19 cellular contexts compared by ENCODE assay signal in genomic region chr9:97991818-97992217, GRCh38. TPM values are rescaled to one million over a fixed set of nuclear protein-coding genes. Genes with fewer than 3 reads are reported as not detected.
A peak's percentile ranks its signal among the peaks of the same experiment; 100 is the strongest.
DNase-seq lines count a peak whose midpoint lies in the region; ATAC-seq and TF ChIP-seq lines count a peak whose summit lies in the region.
"Had no signal": no experiment of that assay in that cellular context is flagged by ENCODE, and none has a peak within 500 bp of the region (broad histone marks: within the 10 kb centered on the region; RNA-seq: fewer than 3 reads in every experiment).

No MANE protein-coding gene starts in this region.

- no peak for TF ChIP-seq CTCF in Loucy (conservative IDR thresholded peaks at IDR 0.05; ENCODE audit: low read length)

- peaks cover 100% of the 10 kb centered on the region for H3K79me2 ChIP-seq in Loucy (ENCODE audit: insufficient read depth, low read length)

- H3F3A ChIP-seq in Loucy (ENCODE audit: low read depth): no peaks in the 10 kb centered on the region

- no peak overlapping the region for H3K9ac ChIP-seq in Loucy (ENCODE audit: low read depth, low read length, poor library complexity, severe bottlenecking)

- peaks cover 46% of the 10 kb centered on the region for H3K36me3 Mint-ChIP-seq in activated CD4-positive, alpha-beta T cell treated with anti-CD3 and anti-CD28 coated beads, Interleukin-2, amount 10 ng/mL, durations not matched to agents 7 days and 5 days (ENCODE audit: low read depth)
- peaks cover 9% of the 10 kb centered on the region for H3K36me3 Mint-ChIP-seq in activated naive CD8-positive, alpha-beta T cell treated with anti-CD3 and anti-CD28 coated beads, Interleukin-2, amount 10 ng/mL, durations not matched to agents 7 days and 5 days
- peaks cover 6% of the 10 kb centered on the region for H3K36me3 Mint-ChIP-seq in stimulated activated memory B cell treated with anti-CD40 and anti-IgM and Interleukin-4, amounts not matched to agents 10 μg/mL and 1 μg/mL and 100 μg/mL, for 72 hours

- H3K9me2 ChIP-seq in Loucy (replicated peaks; ENCODE audit: low read depth, low read length): no peaks in the 10 kb centered on the region

- POLR2A ChIA-PET in activated CD4-positive, alpha-beta T cell treated with anti-CD3 and anti-CD28 coated beads, Interleukin-2, amount 10 ng/mL, durations not matched to agents 7 days and 5 days (lab: Charles Lee): no interaction called here
- POLR2A ChIA-PET in activated naive CD8-positive, alpha-beta T cell treated with anti-CD3 and anti-CD28 coated beads, Interleukin-2, amount 10 ng/mL, durations not matched to agents 7 days and 5 days (lab: Charles Lee): interaction anchor here (0.6 to 3.1 kb wide), 4 partner anchors 9 to 264 kb away, joined by 3 to 18 read pairs (median 4); partner anchors contain the start of genes ANP32B, TBC1D2 and TRMO

- DNase-seq in activated CD4-positive, alpha-beta T cell treated with anti-CD3 and anti-CD28 coated beads, Interleukin-2, amount 10 ng/mL, durations not matched to agents 7 days and 5 days: no peak
- no peak for DNase-seq in activated CD4-positive, alpha-beta T cell treated with anti-CD3 and anti-CD28 coated beads, Interleukin-2, amount 50 U/mL, for 48 hours
- no peak for DNase-seq in activated naive CD8-positive, alpha-beta T cell treated with anti-CD3 and anti-CD28 coated beads, Interleukin-2, amount 10 ng/mL, durations not matched to agents 7 days and 5 days
- DNase-seq in HuH-7 (ENCODE audit: low spot score): no peak
- DNase-seq in mesenteric fat pad (ENCODE audit: low spot score): no peak
- DNase-seq: activated gamma-delta T cell, GDM1, immature natural killer cell, NCI-H1105, tibial artery had no signal

- H3K36me3 ChIP-seq in Loucy (ENCODE audit: insufficient read depth, low read length): peaks cover 44% of the 10 kb centered on the region

- no peaks in the 10 kb centered on the region for H3K27me3 Mint-ChIP-seq in activated CD4-positive, alpha-beta T cell treated with anti-CD3 and anti-CD28 coated beads, Interleukin-2, amount 10 ng/mL, durations not matched to agents 7 days and 5 days
- no peaks in the 10 kb centered on the region for H3K27me3 Mint-ChIP-seq in activated naive CD8-positive, alpha-beta T cell treated with anti-CD3 and anti-CD28 coated beads, Interleukin-2, amount 10 ng/mL, durations not matched to agents 7 days and 5 days
- H3K27me3 Mint-ChIP-seq in stimulated activated memory B cell treated with anti-CD40 and anti-IgM and Interleukin-4, amounts not matched to agents 10 μg/mL and 1 μg/mL and 100 μg/mL, for 72 hours: no peaks in the 10 kb centered on the region

- CTCF ChIA-PET in activated CD4-positive, alpha-beta T cell treated with anti-CD3 and anti-CD28 coated beads, Interleukin-2, amount 10 ng/mL, durations not matched to agents 7 days and 5 days (lab: Charles Lee): interaction anchor here (1.0 to 1.4 kb wide), 2 partner anchors 9 to 82 kb away, joined by 3 read pairs; partner anchors contain the start of gene ANP32B

- peaks cover 99% of the 10 kb centered on the region for H4K20me1 ChIP-seq in Loucy (ENCODE audit: insufficient read depth, low read length, poor library complexity, severe bottlenecking)

- H3K9me3 ChIP-seq in Loucy (ENCODE audit: insufficient read depth, low read depth, low read length): no peaks in the 10 kb centered on the region
- H3K9me3 ChIP-seq: tibial artery had no signal

- H3K9me3 Mint-ChIP-seq in activated CD4-positive, alpha-beta T cell treated with anti-CD3 and anti-CD28 coated beads, Interleukin-2, amount 10 ng/mL, durations not matched to agents 7 days and 5 days: no peaks in the 10 kb centered on the region
- no peaks in the 10 kb centered on the region for H3K9me3 Mint-ChIP-seq in activated naive CD8-positive, alpha-beta T cell treated with anti-CD3 and anti-CD28 coated beads, Interleukin-2, amount 10 ng/mL, durations not matched to agents 7 days and 5 days
- no peaks in the 10 kb centered on the region for H3K9me3 Mint-ChIP-seq in stimulated activated memory B cell treated with anti-CD40 and anti-IgM and Interleukin-4, amounts not matched to agents 10 μg/mL and 1 μg/mL and 100 μg/mL, for 72 hours
- H3K9me3 Mint-ChIP-seq: immature natural killer cell, mesothelial cell of epicardium had no signal

- H3K27ac Mint-ChIP-seq in activated CD4-positive, alpha-beta T cell treated with anti-CD3 and anti-CD28 coated beads, Interleukin-2, amount 10 ng/mL, durations not matched to agents 7 days and 5 days: peak overlapping the region; percentile 52
- peak overlapping the region; percentile 80 for H3K27ac Mint-ChIP-seq in activated naive CD8-positive, alpha-beta T cell treated with anti-CD3 and anti-CD28 coated beads, Interleukin-2, amount 10 ng/mL, durations not matched to agents 7 days and 5 days
- peak overlapping the region; percentile 61 for H3K27ac Mint-ChIP-seq in stimulated activated memory B cell treated with anti-CD40 and anti-IgM and Interleukin-4, amounts not matched to agents 10 μg/mL and 1 μg/mL and 100 μg/mL, for 72 hours
- H3K27ac Mint-ChIP-seq: immature natural killer cell had no signal

- H3K27me3 ChIP-seq in Loucy (ENCODE audit: insufficient read depth, low read length, poor library complexity, severe bottlenecking): no peaks in the 10 kb centered on the region
- H3K27me3 ChIP-seq: tibial artery had no signal

- H3K4me1 ChIP-seq in Loucy (ENCODE audit: insufficient read depth, low read length, poor library complexity, severe bottlenecking): peaks cover 67% of the 10 kb centered on the region

- H3K4me3 ChIP-seq in Loucy (ENCODE audit: low read length, poor library complexity, severe bottlenecking): peak overlapping the region; percentile 22
- H3K4me3 ChIP-seq: tibial artery had no signal

- no peak overlapping the region for H2AFZ ChIP-seq in Loucy (ENCODE audit: low read length)

- peak; percentile 4 for ATAC-seq in activated naive CD8-positive, alpha-beta T cell treated with anti-CD3 and anti-CD28 coated beads, Interleukin-2, amount 10 ng/mL, durations not matched to agents 7 days and 5 days (ENCODE audit: low read depth)
- no peak for ATAC-seq in stimulated activated memory B cell treated with anti-CD40 and anti-IgM and Interleukin-4, amounts not matched to agents 10 μg/mL and 1 μg/mL and 100 μg/mL, for 72 hours
- no peak for ATAC-seq in HG03469 (IDR thresholded peaks at IDR 0.05; ENCODE audit: unreplicated experiment)
- ATAC-seq: esophagus mucosa had no signal

- peak overlapping the region; percentile 94 for H3K4me2 ChIP-seq in Loucy (ENCODE audit: low read depth, low read length, poor library complexity, severe bottlenecking)

- H3K4me1 Mint-ChIP-seq in activated CD4-positive, alpha-beta T cell treated with anti-CD3 and anti-CD28 coated beads, Interleukin-2, amount 10 ng/mL, durations not matched to agents 7 days and 5 days: peaks cover 83% of the 10 kb centered on the region
- H3K4me1 Mint-ChIP-seq in activated naive CD8-positive, alpha-beta T cell treated with anti-CD3 and anti-CD28 coated beads, Interleukin-2, amount 10 ng/mL, durations not matched to agents 7 days and 5 days: peaks cover 60% of the 10 kb centered on the region
- H3K4me1 Mint-ChIP-seq in stimulated activated memory B cell treated with anti-CD40 and anti-IgM and Interleukin-4, amounts not matched to agents 10 μg/mL and 1 μg/mL and 100 μg/mL, for 72 hours: peaks cover 78% of the 10 kb centered on the region

- H3K4me3 Mint-ChIP-seq in activated CD4-positive, alpha-beta T cell treated with anti-CD3 and anti-CD28 coated beads, Interleukin-2, amount 10 ng/mL, durations not matched to agents 7 days and 5 days: no peak overlapping the region
- peak overlapping the region; percentile 70 for H3K4me3 Mint-ChIP-seq in activated naive CD8-positive, alpha-beta T cell treated with anti-CD3 and anti-CD28 coated beads, Interleukin-2, amount 10 ng/mL, durations not matched to agents 7 days and 5 days
- H3K4me3 Mint-ChIP-seq in stimulated activated memory B cell treated with anti-CD40 and anti-IgM and Interleukin-4, amounts not matched to agents 10 μg/mL and 1 μg/mL and 100 μg/mL, for 72 hours: no peak overlapping the region
- H3K4me3 Mint-ChIP-seq: immature natural killer cell, mesothelial cell of epicardium had no signal

RNA-seq across cellular contexts. Expression of gene ANP32B, which starts 8.7 kb away (rescaled TPM):
- 100 to 1,000 TPM; 358 to 453 TPM for total RNA-seq in activated CD4-positive, alpha-beta T cell treated with anti-CD3 and anti-CD28 coated beads, Interleukin-2, amount 10 ng/mL, durations not matched to agents 7 days and 5 days
- total RNA-seq in activated naive CD8-positive, alpha-beta T cell treated with anti-CD3 and anti-CD28 coated beads, Interleukin-2, amount 10 ng/mL, durations not matched to agents 7 days and 5 days: 100 to 1,000 TPM; 295 to 296 TPM
- 103 TPM for total RNA-seq in mesenteric fat pad

RNA-seq across cellular contexts. Expression of gene HEMGN, which starts 53.8 kb away (rescaled TPM):
- 1 to 10 TPM; 2.2 to 2.9 TPM for total RNA-seq in activated CD4-positive, alpha-beta T cell treated with anti-CD3 and anti-CD28 coated beads, Interleukin-2, amount 10 ng/mL, durations not matched to agents 7 days and 5 days
- 1 to 10 TPM in 1 of 2 experiments, under 1 TPM in 1; 0.47 to 1.1 TPM for total RNA-seq in activated naive CD8-positive, alpha-beta T cell treated with anti-CD3 and anti-CD28 coated beads, Interleukin-2, amount 10 ng/mL, durations not matched to agents 7 days and 5 days
- not detected for total RNA-seq in mesenteric fat pad
- total RNA-seq: A673, bronchial epithelial cell, esophagus mucosa, mesothelial cell of epicardium, osteocyte, RPMI7951 had no signal
